ENCODE assay signal across 10 cellular contexts in genomic region chr16:57316390-57317017, GRCh38. TPM values are rescaled to one million over a fixed set of nuclear protein-coding genes. Genes with fewer than 3 reads are reported as not detected.
DNase-seq lines count a peak whose midpoint lies in the region; ATAC-seq, FAIRE-seq and TF ChIP-seq lines count a peak whose summit lies in the region.
"Had no signal": no experiment of that assay in that cellular context is flagged by ENCODE, and none has a peak within 500 bp of the region (broad histone marks: within the 10 kb centered on the region; RNA-seq: fewer than 3 reads in every experiment).

No MANE protein-coding gene starts in this region.

- WGBS in smooth muscle cell (ENCODE audit: low lambda C conversion rate): 60% methylated on average over 3 of the region's 3 CpGs

- peaks cover 6% of the 10 kb centered on the region for H3F3A ChIP-seq in smooth muscle cell (ENCODE audit: low read depth)

- H2AFZ ChIP-seq in astrocyte (ENCODE audit: low read depth, low read length) (no peak overlapping the region), smooth muscle cell (ENCODE audit: low read depth) (no peak overlapping the region)

- H3K9ac ChIP-seq in astrocyte (ENCODE audit: low read length) (no peak overlapping the region), smooth muscle cell (ENCODE audit: low read depth) (peak overlapping the region; percentile 29)

- H3K4me3 Mint-ChIP-seq in astrocyte (ENCODE audit: unreplicated experiment): peak overlapping the region; percentile 54
- H3K4me3 Mint-ChIP-seq in CD4-positive, alpha-beta T cell: no peak overlapping the region
- H3K4me3 Mint-ChIP-seq in activated T-helper 1 cell treated with anti-CD3 and anti-CD28 coated beads, Interleukin-12 subunit alpha, Interleukin-12 subunit beta, Interleukin-2, Interleukin-4 antibody, amounts not matched to agents 30 ng/mL and 10 ng/mL and 1 ng/mL, durations not matched to agents 14 hours and 24 hours and 36 hours: no peak overlapping the region
- H3K4me3 Mint-ChIP-seq: naive thymus-derived CD4-positive, alpha-beta T cell; T-cell had no signal

- TF ChIP-seq CTCF in astrocyte (IDR thresholded peaks at IDR 0.05; ENCODE audit: insufficient read depth, low read depth, low read length): no peak
- no peak for TF ChIP-seq CTCF in smooth muscle cell (IDR thresholded peaks at IDR 0.05; ENCODE audit: borderline replicate concordance, insufficient read depth, poor library complexity, severe bottlenecking)
- no peak for TF ChIP-seq CTCF in CD4-positive, alpha-beta T cell (IDR thresholded peaks at IDR 0.05)

- H3K4me1 Mint-ChIP-seq in astrocyte (ENCODE audit: low read depth, unreplicated experiment): peaks cover 28% of the 10 kb centered on the region
- peaks cover 14% of the 10 kb centered on the region for H3K4me1 Mint-ChIP-seq in CD4-positive, alpha-beta T cell (ENCODE audit: low read depth)
- peaks cover 16% of the 10 kb centered on the region for H3K4me1 Mint-ChIP-seq in activated T-helper 1 cell treated with anti-CD3 and anti-CD28 coated beads, Interleukin-12 subunit alpha, Interleukin-12 subunit beta, Interleukin-2, Interleukin-4 antibody, amounts not matched to agents 30 ng/mL and 10 ng/mL and 1 ng/mL, durations not matched to agents 14 hours and 24 hours and 36 hours (ENCODE audit: low read depth)

- ATAC-seq in CD4-positive, alpha-beta T cell (ENCODE audit: poor library complexity): no peak
- ATAC-seq: naive thymus-derived CD4-positive, alpha-beta T cell; T-cell had no signal

- peak overlapping the region; percentile 41 for H3K4me2 ChIP-seq in astrocyte (ENCODE audit: low read length)
- H3K4me2 ChIP-seq in smooth muscle cell: no peak overlapping the region

- no peaks in the 10 kb centered on the region for H3K27me3 Mint-ChIP-seq in astrocyte (ENCODE audit: low read depth, unreplicated experiment)
- H3K27me3 Mint-ChIP-seq in CD4-positive, alpha-beta T cell: no peaks in the 10 kb centered on the region
- H3K27me3 Mint-ChIP-seq in activated T-helper 1 cell treated with anti-CD3 and anti-CD28 coated beads, Interleukin-12 subunit alpha, Interleukin-12 subunit beta, Interleukin-2, Interleukin-4 antibody, amounts not matched to agents 30 ng/mL and 10 ng/mL and 1 ng/mL, durations not matched to agents 14 hours and 24 hours and 36 hours (ENCODE audit: insufficient read depth): peaks cover 1% of the 10 kb centered on the region

- H3K36me3 ChIP-seq in astrocyte (ENCODE audit: insufficient read depth, low read length): no peaks in the 10 kb centered on the region
- H3K36me3 ChIP-seq in smooth muscle cell (ENCODE audit: low read depth): no peaks in the 10 kb centered on the region

- H3K27me3 ChIP-seq in astrocyte (ENCODE audit: insufficient read depth, low read length) (peaks cover 7% of the 10 kb centered on the region), smooth muscle cell (ENCODE audit: low read depth) (no peaks in the 10 kb centered on the region)
- H3K27me3 ChIP-seq in CD4-positive, alpha-beta T cell (ENCODE audit: control insufficient read depth, insufficient read depth, low read length): no peaks in the 10 kb centered on the region

- H3K9me3 ChIP-seq in astrocyte (ENCODE audit: insufficient read depth, low read depth, low read length): no peaks in the 10 kb centered on the region
- no peaks in the 10 kb centered on the region for H3K9me3 ChIP-seq in smooth muscle cell (replicated peaks; ENCODE audit: low read depth)
- no peaks in the 10 kb centered on the region for H3K9me3 ChIP-seq in CD4-positive, alpha-beta T cell (ENCODE audit: control insufficient read depth, low read length)

- H3K27ac ChIP-seq in astrocyte (ENCODE audit: low read depth, low read length) (peak overlapping the region; percentile 14), smooth muscle cell (ENCODE audit: low read depth) (peak overlapping the region; percentile 71)
- no peak overlapping the region for H3K27ac ChIP-seq in CD4-positive, alpha-beta T cell (ENCODE audit: low read depth, low read length)

- no peaks in the 10 kb centered on the region for H4K20me1 ChIP-seq in astrocyte (ENCODE audit: insufficient read depth, low read length)
- no peaks in the 10 kb centered on the region for H4K20me1 ChIP-seq in smooth muscle cell (ENCODE audit: low read depth)

- no peaks in the 10 kb centered on the region for H3K79me2 ChIP-seq in astrocyte (ENCODE audit: insufficient read depth, low read length)
- no peaks in the 10 kb centered on the region for H3K79me2 ChIP-seq in smooth muscle cell (ENCODE audit: low read depth)

- POLR2A ChIA-PET in CD4-positive, alpha-beta T cell (lab: Charles Lee): no interaction called here

- intact Hi-C loops in CD4-positive, alpha-beta T cell (cut with DNase I, micrococcal nuclease): no loop called here
- intact Hi-C loops in activated T-helper 1 cell treated with anti-CD3 and anti-CD28 coated beads, Interleukin-12 subunit alpha, Interleukin-12 subunit beta, Interleukin-2, Interleukin-4 antibody, amounts not matched to agents 30 ng/mL and 10 ng/mL and 1 ng/mL, durations not matched to agents 14 hours and 24 hours and 36 hours (cut with micrococcal nuclease): no loop called here

- peak; percentile 64 for FAIRE-seq in astrocyte (lab: Jason Lieb, UNC)

- H3K4me1 ChIP-seq in astrocyte (ENCODE audit: insufficient read depth, low read length) (peaks cover 21% of the 10 kb centered on the region), smooth muscle cell (ENCODE audit: low read depth) (no peaks in the 10 kb centered on the region)

- H3K36me3 Mint-ChIP-seq in astrocyte (ENCODE audit: low read depth, unreplicated experiment): no peaks in the 10 kb centered on the region
- no peaks in the 10 kb centered on the region for H3K36me3 Mint-ChIP-seq in CD4-positive, alpha-beta T cell (ENCODE audit: low read depth)
- no peaks in the 10 kb centered on the region for H3K36me3 Mint-ChIP-seq in activated T-helper 1 cell treated with anti-CD3 and anti-CD28 coated beads, Interleukin-12 subunit alpha, Interleukin-12 subunit beta, Interleukin-2, Interleukin-4 antibody, amounts not matched to agents 30 ng/mL and 10 ng/mL and 1 ng/mL, durations not matched to agents 14 hours and 24 hours and 36 hours (ENCODE audit: low read depth)
- H3K36me3 Mint-ChIP-seq: naive thymus-derived CD4-positive, alpha-beta T cell; T-cell had no signal

- CTCF ChIA-PET in CD4-positive, alpha-beta T cell (lab: Charles Lee): no interaction called here

- peak overlapping the region; percentile 95 for H3K27ac Mint-ChIP-seq in astrocyte (ENCODE audit: unreplicated experiment)
- H3K27ac Mint-ChIP-seq in CD4-positive, alpha-beta T cell: no peak overlapping the region
- no peak overlapping the region for H3K27ac Mint-ChIP-seq in activated T-helper 1 cell treated with anti-CD3 and anti-CD28 coated beads, Interleukin-12 subunit alpha, Interleukin-12 subunit beta, Interleukin-2, Interleukin-4 antibody, amounts not matched to agents 30 ng/mL and 10 ng/mL and 1 ng/mL, durations not matched to agents 14 hours and 24 hours and 36 hours
- H3K27ac Mint-ChIP-seq: T-cell had no signal

- H3K9me3 Mint-ChIP-seq in astrocyte (ENCODE audit: unreplicated experiment): no peaks in the 10 kb centered on the region
- no peaks in the 10 kb centered on the region for H3K9me3 Mint-ChIP-seq in CD4-positive, alpha-beta T cell
- no peaks in the 10 kb centered on the region for H3K9me3 Mint-ChIP-seq in activated T-helper 1 cell treated with anti-CD3 and anti-CD28 coated beads, Interleukin-12 subunit alpha, Interleukin-12 subunit beta, Interleukin-2, Interleukin-4 antibody, amounts not matched to agents 30 ng/mL and 10 ng/mL and 1 ng/mL, durations not matched to agents 14 hours and 24 hours and 36 hours
- H3K9me3 Mint-ChIP-seq: naive thymus-derived CD4-positive, alpha-beta T cell; T-cell had no signal

- DNase-seq in H4 (ENCODE audit: low spot score) (peak; percentile 77), astrocyte (ENCODE audit: low read depth) (peak; percentile 88), hepatic stellate cell (ENCODE audit: low spot score) (peak; percentile 80), smooth muscle cell (lab: John Stamatoyannopoulos, UW; ENCODE audit: unreplicated experiment) (no peak), NCI-H2081 (lab: John Stamatoyannopoulos, UW) (no peak), NCI-H187 treated with DMSO at 0.1 percent for 48 hours (lab: John Stamatoyannopoulos, UW) (no peak)
- DNase-seq in CD4-positive, alpha-beta T cell: no peak
- DNase-seq in activated T-helper 1 cell treated with anti-CD3 and anti-CD28 coated beads, Interleukin-12 subunit alpha, Interleukin-12 subunit beta, Interleukin-2, Interleukin-4 antibody, amounts not matched to agents 30 ng/mL and 10 ng/mL and 1 ng/mL, durations not matched to agents 14 hours and 24 hours and 36 hours (ENCODE audit: low spot score): no peak
- DNase-seq: T-cell had no signal

- H3K4me3 ChIP-seq in astrocyte (ENCODE audit: insufficient read depth, low read depth, low read length) (no peak overlapping the region), smooth muscle cell (no peak overlapping the region)

RNA-seq across cellular contexts. Expression of gene PLLP, which starts 32.0 kb away (rescaled TPM):
- total RNA-seq in H4 (2014; rRNA removed; shearing (Covaris generic)): 0.17 TPM in 1 of 2 replicates, not detected in the other
- total RNA-seq in astrocyte (0.14 and 0.93 TPM in 2 replicates), smooth muscle cell (0.81 TPM in 1 of 2 replicates, not detected in the other)
- polyA plus RNA-seq in smooth muscle cell: 0.33 and 0.59 TPM in 2 replicates
- total RNA-seq in CD4-positive, alpha-beta T cell: 1 to 10 TPM; 1.8 to 2.5 TPM
- 0.26 TPM in 1 of 2 replicates, not detected in the other for total RNA-seq in activated T-helper 1 cell treated with anti-CD3 and anti-CD28 coated beads, Interleukin-12 subunit alpha, Interleukin-12 subunit beta, Interleukin-2, Interleukin-4 antibody, amounts not matched to agents 30 ng/mL and 10 ng/mL and 1 ng/mL, durations not matched to agents 14 hours and 24 hours and 36 hours

RNA-seq across cellular contexts. Expression of gene CCL22, which starts 42.1 kb away (rescaled TPM):
- not detected in 2 replicates for total RNA-seq in H4 (2014; rRNA removed; shearing (Covaris generic))
- total RNA-seq in astrocyte (not detected in 2 replicates), smooth muscle cell (not detected in 2 replicates)
- not detected in 2 replicates for polyA plus RNA-seq in smooth muscle cell
- total RNA-seq in CD4-positive, alpha-beta T cell: not detected
- total RNA-seq in activated T-helper 1 cell treated with anti-CD3 and anti-CD28 coated beads, Interleukin-12 subunit alpha, Interleukin-12 subunit beta, Interleukin-2, Interleukin-4 antibody, amounts not matched to agents 30 ng/mL and 10 ng/mL and 1 ng/mL, durations not matched to agents 14 hours and 24 hours and 36 hours: 11.4 and 11.5 TPM in 2 replicates
- polyA plus RNA-seq: naive thymus-derived CD4-positive, alpha-beta T cell had no signal

RNA-seq across cellular contexts. Expression of gene CX3CL1, which starts 55.8 kb away (rescaled TPM):
- total RNA-seq in H4 (2014; rRNA removed; shearing (Covaris generic)): 0.70 and 0.85 TPM in 2 replicates
- 9.6 and 12.1 TPM in 2 replicates for total RNA-seq in astrocyte
- 2.2 and 4.0 TPM in 2 replicates for total RNA-seq in smooth muscle cell
- polyA plus RNA-seq in smooth muscle cell: 2.8 and 5.4 TPM in 2 replicates
- total RNA-seq in CD4-positive, alpha-beta T cell: not detected
- total RNA-seq in activated T-helper 1 cell treated with anti-CD3 and anti-CD28 coated beads, Interleukin-12 subunit alpha, Interleukin-12 subunit beta, Interleukin-2, Interleukin-4 antibody, amounts not matched to agents 30 ng/mL and 10 ng/mL and 1 ng/mL, durations not matched to agents 14 hours and 24 hours and 36 hours: not detected in 2 replicates
- total RNA-seq: naive thymus-derived CD4-positive, alpha-beta T cell had no signal
- polyA plus RNA-seq: naive thymus-derived CD4-positive, alpha-beta T cell had no signal

Comparison
In these comparisons a context has a peak if more than half of its experiments do, and no peak if none do; other contexts are left out.
1. DNase-seq: peak in H4 (single experiment), astrocyte (single experiment) and hepatic stellate cell (single experiment); none in smooth muscle cell (single experiment), CD4-positive, alpha-beta T cell (0 of 10), NCI-H2081 (0 of 2), activated T-helper 1 cell treated with anti-CD3 and anti-CD28 coated beads, Interleukin-12 subunit alpha, Interleukin-12 subunit beta, Interleukin-2, Interleukin-4 antibody, amounts not matched to agents 30 ng/mL and 10 ng/mL and 1 ng/mL, durations not matched to agents 14 hours and 24 hours and 36 hours (single experiment) and NCI-H187 treated with DMSO at 0.1 percent for 48 hours (single experiment).
2. RNA of gene CCL22, which starts 42.1 kb away (total RNA-seq): 11.4 to 11.5 TPM in activated T-helper 1 cell treated with anti-CD3 and anti-CD28 coated beads, Interleukin-12 subunit alpha, Interleukin-12 subunit beta, Interleukin-2, Interleukin-4 antibody, amounts not matched to agents 30 ng/mL and 10 ng/mL and 1 ng/mL, durations not matched to agents 14 hours and 24 hours and 36 hours; not detected in H4, not detected in astrocyte, not detected in smooth muscle cell and not detected in CD4-positive, alpha-beta T cell; every median in the first group is over 10 times any median in the second.